ENCODE assay signal across 8 cellular contexts in the genomic region with DNA sequence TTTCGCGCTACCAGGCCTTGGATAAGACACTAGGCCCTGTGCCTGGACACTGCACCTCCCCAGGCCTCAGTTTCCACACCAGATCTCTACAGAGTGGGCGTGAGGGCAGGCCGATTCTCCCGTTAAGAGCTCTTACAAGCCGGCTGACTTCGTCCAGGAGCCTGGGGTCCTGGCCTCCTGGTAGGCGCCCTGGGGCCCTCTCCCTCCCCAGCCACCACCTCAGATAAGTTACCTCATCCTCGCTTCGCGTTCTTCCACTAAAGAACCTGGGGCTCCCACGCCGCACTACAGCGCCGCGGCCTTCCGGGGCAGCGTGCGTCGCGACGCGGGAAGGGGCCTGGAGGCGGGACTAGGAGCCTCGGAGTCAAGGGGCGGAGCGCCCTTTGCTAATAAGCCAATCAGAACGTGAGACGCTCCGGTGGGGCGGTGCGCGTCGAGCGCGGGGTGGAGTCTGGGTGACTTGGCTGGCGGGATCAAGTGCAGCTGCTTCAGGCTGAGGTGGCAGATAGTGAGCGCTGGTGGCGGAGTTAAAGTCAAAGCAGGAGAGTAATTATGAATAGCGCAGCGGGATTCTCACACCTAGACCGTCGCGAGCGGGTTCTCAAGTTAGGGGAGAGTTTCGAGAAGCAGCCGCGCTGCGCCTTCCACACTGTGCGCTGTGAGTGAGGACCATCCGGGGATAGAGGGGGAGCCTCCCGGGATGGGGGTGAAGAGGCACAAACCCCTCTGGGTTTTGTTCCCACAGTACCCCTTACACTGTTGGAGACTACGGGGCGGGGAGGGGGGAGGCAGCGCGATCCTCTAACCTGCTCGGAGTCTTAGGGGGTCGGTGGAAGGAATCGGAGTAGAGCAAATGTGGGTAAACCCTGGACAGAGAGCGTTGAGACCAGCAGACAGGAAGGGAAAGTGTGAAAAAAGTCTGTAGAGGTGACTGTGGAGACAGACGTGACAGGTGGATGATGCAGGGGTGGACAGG. TPM values are rescaled to one million over a fixed set of nuclear protein-coding genes. Genes with fewer than 3 reads are reported as not detected.
DNase-seq lines count a peak whose midpoint lies in the region; ATAC-seq and TF ChIP-seq lines count a peak whose summit lies in the region.

A gene (plus strand): TSS at position 476 of the 976 bp plus-strand sequence. CDS start 77 bp downstream, at position 553.
A gene with protein sequence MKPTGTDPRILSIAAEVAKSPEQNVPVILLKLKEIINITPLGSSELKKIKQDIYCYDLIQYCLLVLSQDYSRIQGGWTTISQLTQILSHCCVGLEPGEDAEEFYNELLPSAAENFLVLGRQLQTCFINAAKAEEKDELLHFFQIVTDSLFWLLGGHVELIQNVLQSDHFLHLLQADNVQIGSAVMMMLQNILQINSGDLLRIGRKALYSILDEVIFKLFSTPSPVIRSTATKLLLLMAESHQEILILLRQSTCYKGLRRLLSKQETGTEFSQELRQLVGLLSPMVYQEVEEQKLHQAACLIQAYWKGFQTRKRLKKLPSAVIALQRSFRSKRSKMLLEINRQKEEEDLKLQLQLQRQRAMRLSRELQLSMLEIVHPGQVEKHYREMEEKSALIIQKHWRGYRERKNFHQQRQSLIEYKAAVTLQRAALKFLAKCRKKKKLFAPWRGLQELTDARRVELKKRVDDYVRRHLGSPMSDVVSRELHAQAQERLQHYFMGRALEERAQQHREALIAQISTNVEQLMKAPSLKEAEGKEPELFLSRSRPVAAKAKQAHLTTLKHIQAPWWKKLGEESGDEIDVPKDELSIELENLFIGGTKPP (minus strand): TSS at position 327 of the 976 bp plus-strand sequence. CDS start 6,100 bp downstream, outside the sequence.

- DNase-seq in DMS53 (lab: John Stamatoyannopoulos, UW) (peak; percentile 97), KBM-7 (peak; percentile 98)
- DNase-seq in activated T-cell treated with anti-CD3 and anti-CD28 coated beads, Interleukin-2, amount 50 U/mL, for 24 hours, result peak; percentile 98
- peak; percentile 77 for DNase-seq in stimulated activated CD8-positive, alpha-beta memory T cell treated with anti-CD3 and anti-CD28 coated beads, Interleukin-7, amount 100 ng/mL, for 24 hours (ENCODE audit: low read depth)

- no peaks in the 10 kb centered on the region for H3K9me3 Mint-ChIP-seq in activated T-cell treated with anti-CD3 and anti-CD28 coated beads, Interleukin-2, amount 50 U/mL, for 24 hours

- H3K4me1 Mint-ChIP-seq in activated T-cell treated with anti-CD3 and anti-CD28 coated beads, Interleukin-2, amount 50 U/mL, for 24 hours (ENCODE audit: low read depth), result peaks cover 55% of the 10 kb centered on the region

- H3K36me3 ChIP-seq in muscle layer of colon (ENCODE audit: insufficient read depth, low read length), result no peaks in the 10 kb centered on the region

- peak within 1 kb of the TSS; percentile 95 for H3K27ac Mint-ChIP-seq in activated T-cell treated with anti-CD3 and anti-CD28 coated beads, Interleukin-2, amount 50 U/mL, for 24 hours

- H3K27me3 Mint-ChIP-seq in activated T-cell treated with anti-CD3 and anti-CD28 coated beads, Interleukin-2, amount 50 U/mL, for 24 hours, result no peaks in the 10 kb centered on the region

- H3K4me3 ChIP-seq in muscle layer of colon (ENCODE audit: low read depth in 1 of 2, low read length in 2 of 2), result peak within 1 kb of the TSS; percentile 72 to 94

- H3K9ac ChIP-seq in muscle layer of colon (ENCODE audit: low read length), result peak within 1 kb of the TSS; percentile 94

- peaks cover 51% of the 10 kb centered on the region for H3K36me3 Mint-ChIP-seq in activated T-cell treated with anti-CD3 and anti-CD28 coated beads, Interleukin-2, amount 50 U/mL, for 24 hours (ENCODE audit: low read depth)

- peak; percentile 98 for ATAC-seq in GM21717 (IDR thresholded peaks at IDR 0.05; ENCODE audit: unreplicated experiment)
- peak; percentile 100 for ATAC-seq in esophagus mucosa

- H3K9me3 ChIP-seq in muscle layer of colon (ENCODE audit: low read length), result no peaks in the 10 kb centered on the region

- H3K27me3 ChIP-seq in muscle layer of colon (ENCODE audit: control insufficient read depth in 1 of 2, insufficient read depth in 2 of 2, low read length in 2 of 2), result no peaks in the 10 kb centered on the region

- in situ Hi-C loops in KBM-7 (cut with MboI; ENCODE audit: low pct_unique_long_range_greater_than_20kb, low sequenced_read_pairs), result no loop called here

- peak within 1 kb of the TSS; percentile 99 for H3K4me3 Mint-ChIP-seq in activated T-cell treated with anti-CD3 and anti-CD28 coated beads, Interleukin-2, amount 50 U/mL, for 24 hours

- H3K27ac ChIP-seq in muscle layer of colon (ENCODE audit: low read depth, low read length), result peak within 1 kb of the TSS; percentile 68

- peaks cover 11% of the 10 kb centered on the region for H3K4me1 ChIP-seq in muscle layer of colon (ENCODE audit: insufficient read depth, low read length)

TF ChIP-seq in PFSK-1, 5 proteins besides CTCF, POLR2A, EP300 and RAD21:
- TF ChIP-seq FOXP2 (optimal IDR thresholded peaks at IDR 0.05; ENCODE audit: borderline replicate concordance, extremely low read depth, extremely low read length, insufficient read depth) (no peak), TAF1 (IDR thresholded peaks at IDR 0.05; ENCODE audit: borderline replicate concordance, insufficient read depth, low read length) (peak; percentile 87), POLR2AphosphoS5 (IDR thresholded peaks at IDR 0.05; ENCODE audit: low read depth, low read length) (peak; percentile 82), SIN3A (IDR thresholded peaks at IDR 0.05; ENCODE audit: borderline replicate concordance, insufficient read depth, low read length) (0 out of 2 replicates have a peak, but pooled peaks have one; percentile 27)
- TF ChIP-seq, protein P1, sequence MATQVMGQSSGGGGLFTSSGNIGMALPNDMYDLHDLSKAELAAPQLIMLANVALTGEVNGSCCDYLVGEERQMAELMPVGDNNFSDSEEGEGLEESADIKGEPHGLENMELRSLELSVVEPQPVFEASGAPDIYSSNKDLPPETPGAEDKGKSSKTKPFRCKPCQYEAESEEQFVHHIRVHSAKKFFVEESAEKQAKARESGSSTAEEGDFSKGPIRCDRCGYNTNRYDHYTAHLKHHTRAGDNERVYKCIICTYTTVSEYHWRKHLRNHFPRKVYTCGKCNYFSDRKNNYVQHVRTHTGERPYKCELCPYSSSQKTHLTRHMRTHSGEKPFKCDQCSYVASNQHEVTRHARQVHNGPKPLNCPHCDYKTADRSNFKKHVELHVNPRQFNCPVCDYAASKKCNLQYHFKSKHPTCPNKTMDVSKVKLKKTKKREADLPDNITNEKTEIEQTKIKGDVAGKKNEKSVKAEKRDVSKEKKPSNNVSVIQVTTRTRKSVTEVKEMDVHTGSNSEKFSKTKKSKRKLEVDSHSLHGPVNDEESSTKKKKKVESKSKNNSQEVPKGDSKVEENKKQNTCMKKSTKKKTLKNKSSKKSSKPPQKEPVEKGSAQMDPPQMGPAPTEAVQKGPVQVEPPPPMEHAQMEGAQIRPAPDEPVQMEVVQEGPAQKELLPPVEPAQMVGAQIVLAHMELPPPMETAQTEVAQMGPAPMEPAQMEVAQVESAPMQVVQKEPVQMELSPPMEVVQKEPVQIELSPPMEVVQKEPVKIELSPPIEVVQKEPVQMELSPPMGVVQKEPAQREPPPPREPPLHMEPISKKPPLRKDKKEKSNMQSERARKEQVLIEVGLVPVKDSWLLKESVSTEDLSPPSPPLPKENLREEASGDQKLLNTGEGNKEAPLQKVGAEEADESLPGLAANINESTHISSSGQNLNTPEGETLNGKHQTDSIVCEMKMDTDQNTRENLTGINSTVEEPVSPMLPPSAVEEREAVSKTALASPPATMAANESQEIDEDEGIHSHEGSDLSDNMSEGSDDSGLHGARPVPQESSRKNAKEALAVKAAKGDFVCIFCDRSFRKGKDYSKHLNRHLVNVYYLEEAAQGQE (IDR thresholded peaks at IDR 0.05; ENCODE audit: insufficient read depth in 1 of 2, low read depth in 2 of 2, low read length in 2 of 2), result no peak

RNA-seq across cellular contexts. Expression of the first gene that starts in this region (rescaled TPM):
- 0.65 TPM for polyA plus RNA-seq in PFSK-1 (2012; ENCODE audit: insufficient read length, low read depth)
- 3.3 TPM for total RNA-seq in esophagus mucosa

RNA-seq across cellular contexts. Expression of the second gene that starts in this region (rescaled TPM):
- polyA plus RNA-seq in PFSK-1 (2012; ENCODE audit: insufficient read length, low read depth), result 12.5 TPM
- 9.0 TPM for total RNA-seq in esophagus mucosa

Comparison
In these comparisons a context has a peak if more than half of its experiments do, and no peak if none do; other contexts are left out.
1. Peak in every context shown above with its lines: DNase-seq, ATAC-seq, H3K4me3 ChIP-seq and H3K27ac ChIP-seq.